ENCODE assay signal across 7 cellular contexts in the genomic region with DNA sequence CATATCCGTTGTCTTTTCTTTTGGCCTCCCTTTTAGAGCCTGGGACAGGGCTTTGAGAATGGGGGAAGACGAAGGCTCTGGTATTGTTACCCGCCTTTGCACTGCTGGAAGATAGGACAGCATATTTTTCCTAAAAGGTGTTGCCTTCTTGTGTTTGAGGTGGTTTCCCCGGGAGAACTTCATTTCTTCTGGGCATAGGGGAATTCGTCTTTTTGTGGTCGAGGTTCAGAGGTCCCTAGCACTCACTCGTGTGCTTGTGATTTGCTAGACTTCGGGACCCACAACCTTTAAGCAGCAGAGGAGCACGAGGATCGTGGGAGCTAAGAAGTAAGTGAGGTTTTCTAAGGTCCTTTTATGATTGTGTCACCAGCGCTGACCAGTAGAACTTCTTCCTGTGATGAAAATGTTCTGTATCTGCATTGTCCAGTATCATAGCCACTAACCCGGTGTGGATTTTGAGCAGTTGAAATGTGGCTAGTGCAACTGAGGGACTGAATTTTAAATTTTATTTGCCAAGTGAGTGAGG. TPM values are rescaled to one million over a fixed set of nuclear protein-coding genes. Genes with fewer than 3 reads are reported as not detected.
A peak's percentile ranks its signal among the peaks of the same experiment; 100 is the strongest.
DNase-seq lines count a peak whose midpoint lies in the region; ATAC-seq and TF ChIP-seq lines count a peak whose summit lies in the region.

No MANE protein-coding gene starts in this region.

- H3K79me2 ChIP-seq in PC-9 (ENCODE audit: low read depth), result peaks cover 54% of the 10 kb centered on the region

- peaks cover 14% of the 10 kb centered on the region for H3F3A ChIP-seq in PC-9 (ENCODE audit: insufficient read depth, low read depth)

- H3K27me3 ChIP-seq in PC-9 (ENCODE audit: insufficient read depth, low read depth), result no peaks in the 10 kb centered on the region

- no peaks in the 10 kb centered on the region for H3K9me2 ChIP-seq in PC-9 (ENCODE audit: insufficient read depth)

- H3K4me1 Mint-ChIP-seq in effector memory CD8-positive, alpha-beta T cell (ENCODE audit: low read depth in 2 of 2), result peaks cover 44 to 52% of the 10 kb centered on the region in 2 donors
- peaks cover 38 to 47% of the 10 kb centered on the region in 2 donors for H3K4me1 Mint-ChIP-seq in natural killer cell treated with Interleukin-12 subunit alpha and Interleukin-12 subunit beta and Interleukin-15 and Interleukin-18, amount 100 ng/mL, for 72 hours (ENCODE audit: low read depth in 2 of 2)

- peak overlapping the region; percentile 92 for H2AFZ ChIP-seq in PC-9

- no peak for DNase-seq in PC-9
- DNase-seq in effector memory CD8-positive, alpha-beta T cell, result peak in 1 of 3 experiments; percentile 7
- DNase-seq in natural killer cell treated with Interleukin-12 subunit alpha and Interleukin-12 subunit beta and Interleukin-15 and Interleukin-18, amount 100 ng/mL, for 72 hours (ENCODE audit: low spot score), result no peak
- no peak for DNase-seq in anterior cingulate cortex (lab: John Stamatoyannopoulos, UW)
- DNase-seq in RPMI8226, result no peak

- no peaks in the 10 kb centered on the region for H3K36me3 Mint-ChIP-seq in effector memory CD8-positive, alpha-beta T cell (ENCODE audit: insufficient read depth)
- H3K36me3 Mint-ChIP-seq in natural killer cell treated with Interleukin-12 subunit alpha and Interleukin-12 subunit beta and Interleukin-15 and Interleukin-18, amount 100 ng/mL, for 72 hours, result peaks cover 15% of the 10 kb centered on the region

- POLR2A ChIA-PET in PC-9 (lab: Charles Lee; ENCODE audit: unreplicated experiment), result interaction anchor here (0.5 kb wide), 1 partner anchor 56 kb away, joined by 3 read pairs; no protein-coding TSS in a partner anchor

- H3K27ac Mint-ChIP-seq in effector memory CD8-positive, alpha-beta T cell, result peak overlapping the region; percentile 91 to 95
- peak overlapping the region; percentile 83 to 85 for H3K27ac Mint-ChIP-seq in natural killer cell treated with Interleukin-12 subunit alpha and Interleukin-12 subunit beta and Interleukin-15 and Interleukin-18, amount 100 ng/mL, for 72 hours

- no peak for TF ChIP-seq CTCF in PC-9 (conservative IDR thresholded peaks at IDR 0.05)

- no peaks in the 10 kb centered on the region for H3K9me3 Mint-ChIP-seq in effector memory CD8-positive, alpha-beta T cell
- H3K9me3 Mint-ChIP-seq in natural killer cell treated with Interleukin-12 subunit alpha and Interleukin-12 subunit beta and Interleukin-15 and Interleukin-18, amount 100 ng/mL, for 72 hours, result no peaks in the 10 kb centered on the region

- peak overlapping the region; percentile 93 for H3K4me3 ChIP-seq in PC-9

- peaks cover 17% of the 10 kb centered on the region; the same call in 1 of the 2 replicates for H3K9me3 ChIP-seq in PC-9 (ENCODE audit: insufficient read depth, low read depth)

- ATAC-seq in GM19452 (IDR thresholded peaks at IDR 0.05; ENCODE audit: unreplicated experiment) (peak; percentile 5), GM21786 (IDR thresholded peaks at IDR 0.05; ENCODE audit: unreplicated experiment) (no peak)
- ATAC-seq in effector memory CD8-positive, alpha-beta T cell (replicated peaks), result peak; percentile 11
- ATAC-seq in natural killer cell treated with Interleukin-12 subunit alpha and Interleukin-12 subunit beta and Interleukin-15 and Interleukin-18, amount 100 ng/mL, for 72 hours, result no peak

- H3K27me3 Mint-ChIP-seq in effector memory CD8-positive, alpha-beta T cell, result peaks cover 0 to 6% of the 10 kb centered on the region in 2 donors
- peaks cover 19 to 20% of the 10 kb centered on the region in 2 donors for H3K27me3 Mint-ChIP-seq in natural killer cell treated with Interleukin-12 subunit alpha and Interleukin-12 subunit beta and Interleukin-15 and Interleukin-18, amount 100 ng/mL, for 72 hours

- TSS peak; percentile 77 for BruUV-seq in PC-9 (replicated peaks; lab: Mats Ljungman, UMichigan)

- peak overlapping the region; percentile 76 to 89 for H3K4me3 Mint-ChIP-seq in effector memory CD8-positive, alpha-beta T cell
- H3K4me3 Mint-ChIP-seq in natural killer cell treated with Interleukin-12 subunit alpha and Interleukin-12 subunit beta and Interleukin-15 and Interleukin-18, amount 100 ng/mL, for 72 hours, result peak overlapping the region; percentile 98

- CTCF ChIA-PET in PC-9 (lab: Charles Lee), result no interaction called here

- peaks cover 20% of the 10 kb centered on the region for H3K4me1 ChIP-seq in PC-9 (replicated peaks; ENCODE audit: insufficient read depth)

- H4K20me1 ChIP-seq in PC-9 (ENCODE audit: insufficient read depth), result peaks cover 10% of the 10 kb centered on the region; the same call in 1 of the 2 replicates

- peak overlapping the region; percentile 58 for H3K27ac ChIP-seq in PC-9

- peak overlapping the region; percentile 91 for H3K4me2 ChIP-seq in PC-9

- intact Hi-C loops in PC-9 (cut with micrococcal nuclease; ENCODE audit: unreplicated experiment), result loop anchor here (5.0 kb wide), 1 partner anchor 91 kb away; no protein-coding TSS in a partner anchor

- H3K36me3 ChIP-seq in PC-9 (ENCODE audit: low read depth), result 0 out of 2 replicates have a peak, but pooled peaks cover 9% of the 10 kb centered on the region

RNA-seq across cellular contexts. Expression of a gene that starts 0.6 kb away (rescaled TPM):
- total RNA-seq in PC-9 (2021), result 27.1 and 40.6 TPM in 2 replicates
- 10 to 100 TPM; 10.1 to 24.0 TPM for total RNA-seq in natural killer cell treated with Interleukin-12 subunit alpha and Interleukin-12 subunit beta and Interleukin-15 and Interleukin-18, amount 100 ng/mL, for 72 hours

RNA-seq across cellular contexts. Expression of a gene that starts 45.4 kb away (rescaled TPM):
- total RNA-seq in PC-9 (2021), result 1.9 and 2.9 TPM in 2 replicates
- under 1 TPM in 1 of 2 donors, not detected in 1; 0.36 TPM for total RNA-seq in natural killer cell treated with Interleukin-12 subunit alpha and Interleukin-12 subunit beta and Interleukin-15 and Interleukin-18, amount 100 ng/mL, for 72 hours

RNA-seq across cellular contexts. Expression of a gene that starts 45.4 kb away (rescaled TPM):
- total RNA-seq in PC-9 (2021), result 37.3 and 45.1 TPM in 2 replicates
- total RNA-seq in natural killer cell treated with Interleukin-12 subunit alpha and Interleukin-12 subunit beta and Interleukin-15 and Interleukin-18, amount 100 ng/mL, for 72 hours, result 10 to 100 TPM; 32.7 to 36.9 TPM

Comparison
In these comparisons a context has a peak if more than half of its experiments do, and no peak if none do; other contexts are left out.
1. ATAC-seq: peak in GM19452 (single experiment) and effector memory CD8-positive, alpha-beta T cell (single experiment); none in natural killer cell treated with Interleukin-12 subunit alpha and Interleukin-12 subunit beta and Interleukin-15 and Interleukin-18, amount 100 ng/mL, for 72 hours (0 of 2) and GM21786 (single experiment).